In genomic region chr22:42313204-42313603, GRCh38 we compare ENCODE assay signal across 12 cellular contexts. TPM values are rescaled to one million over a fixed set of nuclear protein-coding genes. Genes with fewer than 3 reads are reported as not detected.
DNase-seq lines count a peak whose midpoint lies in the region; ATAC-seq and TF ChIP-seq lines count a peak whose summit lies in the region.
"Had no signal": no experiment of that assay in that cellular context is flagged by ENCODE, and none has a peak within 500 bp of the region (broad histone marks: within the 10 kb centered on the region; RNA-seq: fewer than 3 reads in every experiment).

No MANE protein-coding gene starts in this region.

- H3K79me1 ChIP-seq in mesendoderm (ENCODE audit: low read length): no peaks in the 10 kb centered on the region

- H4K5ac ChIP-seq in mesendoderm (ENCODE audit: low read length): no peak overlapping the region

- H2AFZ ChIP-seq in DND-41 (ENCODE audit: low read depth, low read length): no peak overlapping the region

- CTCF ChIA-PET in A673 (lab: Charles Lee): no interaction called here

- H3K27ac ChIP-seq in DND-41 (ENCODE audit: low read length) (no peak overlapping the region), mesendoderm (ENCODE audit: low read depth, low read length) (no peak overlapping the region), A673 (ENCODE audit: low read depth, low read length, poor library complexity, severe bottlenecking) (no peak overlapping the region)
- H3K27ac ChIP-seq: gastrocnemius medialis had no signal

- H3K27me3 ChIP-seq in DND-41 (ENCODE audit: insufficient read depth, low read length, poor library complexity) (no peaks in the 10 kb centered on the region), mesendoderm (ENCODE audit: insufficient read depth, low read length, poor library complexity) (no peaks in the 10 kb centered on the region), A673 (replicated peaks; ENCODE audit: insufficient read depth, low read depth, low read length, poor library complexity) (no peaks in the 10 kb centered on the region)

- H3K56ac ChIP-seq in mesendoderm (ENCODE audit: low read length): peak overlapping the region; percentile 45

- H3K4me3 ChIP-seq in DND-41 (ENCODE audit: low read depth in 1 of 2, low read length in 2 of 2): no peak overlapping the region
- no peak overlapping the region for H3K4me3 ChIP-seq in mesendoderm (ENCODE audit: low read length)
- no peak overlapping the region for H3K4me3 ChIP-seq in A673 (ENCODE audit: low read depth, low read length, poor library complexity, severe bottlenecking)
- H3K4me3 ChIP-seq: gastrocnemius medialis had no signal

- H3K23ac ChIP-seq in mesendoderm (ENCODE audit: low read length): no peak overlapping the region

- H3K4me2 ChIP-seq in DND-41 (ENCODE audit: insufficient read depth, low read length): no peak overlapping the region
- no peak overlapping the region for H3K4me2 ChIP-seq in mesendoderm (ENCODE audit: low read length)

- BruUV-seq in A673 (replicated peaks; lab: Mats Ljungman, UMichigan): no TSS peak

- no peak; the same call in 2 of the 3 replicates for ATAC-seq in DND-41 (ENCODE audit: insufficient read depth, low read depth)
- ATAC-seq in HG03342 (IDR thresholded peaks at IDR 0.05; ENCODE audit: unreplicated experiment): no peak
- ATAC-seq: Right ventricle myocardium inferior; stimulated activated naive CD8-positive, alpha-beta T cell treated with anti-CD3 and anti-CD28 coated beads, Interleukin-15, Interleukin-2, amounts not matched to agents 100 U/mL and 50 U/mL, for 24 hours had no signal

- intact Hi-C loops in A673 (cut with micrococcal nuclease; ENCODE audit: unreplicated experiment): no loop called here

- peak; percentile 30 for DNase-seq in NCI-H146 (lab: John Stamatoyannopoulos, UW)
- no peak for DNase-seq in NCI-H146 treated with DMSO at 0.1 percent for 48 hours (lab: John Stamatoyannopoulos, UW; ENCODE audit: unreplicated experiment)
- no peak for DNase-seq in DND-41
- DNase-seq in SHP77 treated with DMSO at 0.1 percent for 48 hours (lab: John Stamatoyannopoulos, UW): peak; percentile 23
- DNase-seq in mesendoderm: peak; percentile 53
- no peak for DNase-seq in dermis blood vessel endothelial cell
- DNase-seq in A673 (ENCODE audit: low spot score): no peak
- DNase-seq: activated B cell treated with CpG ODN at 0.5 μM for 24 hours had no signal

- no peak overlapping the region for H2BK15ac ChIP-seq in mesendoderm (replicated peaks; ENCODE audit: low read depth)

- POLR2A ChIA-PET in A673 (lab: Charles Lee; ENCODE audit: low non-redundant PET): no interaction called here

- no peaks in the 10 kb centered on the region for H3K4me1 ChIP-seq in DND-41 (ENCODE audit: insufficient read depth, low read length)
- H3K4me1 ChIP-seq in mesendoderm (ENCODE audit: control insufficient read depth, low read depth, low read length): peaks cover 25% of the 10 kb centered on the region
- peaks cover 67% of the 10 kb centered on the region for H3K4me1 ChIP-seq in A673 (ENCODE audit: insufficient read depth, low read length, poor library complexity, severe bottlenecking)
- H3K4me1 ChIP-seq: gastrocnemius medialis had no signal

- H4K8ac ChIP-seq in mesendoderm (ENCODE audit: low read depth, low read length): no peak overlapping the region

- H3K18ac ChIP-seq in mesendoderm (ENCODE audit: low read length): no peak overlapping the region

- H3K9ac ChIP-seq in DND-41 (ENCODE audit: low read depth, low read length) (no peak overlapping the region), mesendoderm (ENCODE audit: low read length) (no peak overlapping the region)

- H3K79me2 ChIP-seq in DND-41 (ENCODE audit: insufficient read depth, low read length) (peaks cover 9% of the 10 kb centered on the region), mesendoderm (ENCODE audit: control insufficient read depth, insufficient read depth, low read length) (no peaks in the 10 kb centered on the region)

- H3K36me3 ChIP-seq in DND-41 (ENCODE audit: insufficient read depth, low read length) (no peaks in the 10 kb centered on the region), mesendoderm (ENCODE audit: control insufficient read depth, insufficient read depth, low read length) (no peaks in the 10 kb centered on the region), A673 (ENCODE audit: insufficient read depth, low read length, poor library complexity, severe bottlenecking) (no peaks in the 10 kb centered on the region)
- H3K36me3 ChIP-seq: gastrocnemius medialis had no signal

- no CpG with 5 or more reads among the region's 7 CpGs for WGBS in mesendoderm (ENCODE audit: extremely low coverage, insufficient coverage, low lambda C conversion rate)

- H2BK120ac ChIP-seq in mesendoderm (ENCODE audit: low read depth, low read length): no peak overlapping the region

- no peak overlapping the region for H3K4ac ChIP-seq in mesendoderm (ENCODE audit: low read depth, low read length)

- H3K9me3 ChIP-seq in DND-41 (ENCODE audit: insufficient read depth, low read length, severe bottlenecking): no peaks in the 10 kb centered on the region
- H3K9me3 ChIP-seq in A673 (ENCODE audit: low read depth, low read length, poor library complexity, severe bottlenecking): no peaks in the 10 kb centered on the region
- H3K9me3 ChIP-seq: gastrocnemius medialis had no signal

- no peak overlapping the region for H2BK5ac ChIP-seq in mesendoderm (ENCODE audit: low read length)

- H4K20me1 ChIP-seq in DND-41 (ENCODE audit: insufficient read depth, low read length): peaks cover 87% of the 10 kb centered on the region

- no peak overlapping the region for H2AK5ac ChIP-seq in mesendoderm (ENCODE audit: low read length)

- TF ChIP-seq CTCF in DND-41 (IDR thresholded peaks at IDR 0.05; ENCODE audit: borderline replicate concordance, extremely low read depth, low read length, poor library complexity, severe bottlenecking): peak; percentile 4
- TF ChIP-seq CTCF in A673 (conservative IDR thresholded peaks at IDR 0.05; ENCODE audit: low read depth, low read length): no peak

RNA-seq across cellular contexts. Expression of gene TCF20, which starts 42.8 kb away (rescaled TPM):
- polyA plus RNA-seq in mesendoderm (2013, experiment 1 of 2): 28.5 TPM
- 28.6 TPM for polyA plus RNA-seq in mesendoderm (2013, experiment 2 of 2)
- total RNA-seq in dermis blood vessel endothelial cell: 25.7 and 29.0 TPM in 2 replicates
- total RNA-seq in A673 (2021): 69.3 and 77.8 TPM in 2 replicates

Comparison
In these comparisons a context has a peak if more than half of its experiments do, and no peak if none do; other contexts are left out.
1. DNase-seq: peak in NCI-H146 (single experiment), SHP77 treated with DMSO at 0.1 percent for 48 hours (single experiment) and mesendoderm (single experiment); none in NCI-H146 treated with DMSO at 0.1 percent for 48 hours (single experiment), DND-41 (single experiment), dermis blood vessel endothelial cell (single experiment) and A673 (single experiment).